Comparison of ENCODE assay signal across 23 cellular contexts in genomic region chr3:16013563-16013962, GRCh38.
DNase-seq lines count a peak whose midpoint lies in the region; ATAC-seq, FAIRE-seq and TF ChIP-seq lines count a peak whose summit lies in the region.
"Had no signal": no experiment of that assay in that cellular context is flagged by ENCODE, and none has a peak within 500 bp of the region (broad histone marks: within the 10 kb centered on the region; RNA-seq: fewer than 3 reads in every experiment).

No MANE protein-coding gene starts in this region.

- no peak for ATAC-seq in HG03520 (IDR thresholded peaks at IDR 0.05; ENCODE audit: unreplicated experiment)
- no peak for ATAC-seq in GM21825 (IDR thresholded peaks at IDR 0.05; ENCODE audit: unreplicated experiment)
- ATAC-seq: GM12878, HCT116, Panc1, SK-N-SH treated with all-trans-retinoic acid at 6 μM for 48 hours had no signal

- in situ Hi-C loops in transverse colon (cut with MboI; ENCODE audit: low pct_ligation_motif_present in 1 of 4, low pct_unique_long_range_greater_than_20kb in 1 of 4, low sequenced_read_pairs in 3 of 4): no loop called here

- DNase-seq in MCF 10A (ENCODE audit: unreplicated experiment) (peak; percentile 26), breast epithelium (ENCODE audit: low spot score in 2 of 2) (no peak), bronchial epithelial cell (ENCODE audit: low read depth) (peak; percentile 21), fibroblast of the aortic adventitia (ENCODE audit: low read depth) (peak; percentile 59), transverse colon (no peak), esophagus muscularis mucosa (ENCODE audit: extremely low spot score) (no peak)
- DNase-seq: C1 segment of cervical spinal cord, DMS153, KG1, MM.1S, NCI-H1105 treated with DMSO at 0.1 percent for 48 hours, NCI-H1930, NCI-H2171, NCI-H510A, SHP77 had no signal

- TF ChIP-seq POLR2A in breast epithelium (IDR thresholded peaks at IDR 0.05): no peak
- no peak for TF ChIP-seq POLR2A in transverse colon (IDR thresholded peaks at IDR 0.05)
- no peak for TF ChIP-seq POLR2A in esophagus muscularis mucosa (IDR thresholded peaks at IDR 0.05; ENCODE audit: low read depth)

- TF ChIP-seq EP300 in transverse colon (IDR thresholded peaks at IDR 0.05; ENCODE audit: low read depth) (no peak), esophagus muscularis mucosa (IDR thresholded peaks at IDR 0.05) (no peak)

- no peaks in the 10 kb centered on the region for H3K27me3 Mint-ChIP-seq in MCF 10A (ENCODE audit: insufficient read depth, unreplicated experiment)

- CTCF ChIA-PET in MCF 10A (lab: Yijun Ruan, JAX): no interaction called here

- H3K27me3 ChIP-seq in breast epithelium: no peaks in the 10 kb centered on the region
- no peaks in the 10 kb centered on the region for H3K27me3 ChIP-seq in bronchial epithelial cell (ENCODE audit: control insufficient read depth, insufficient read depth, low read length)
- no peaks in the 10 kb centered on the region for H3K27me3 ChIP-seq in transverse colon
- no peaks in the 10 kb centered on the region for H3K27me3 ChIP-seq in esophagus muscularis mucosa

- POLR2A ChIA-PET in MCF 10A (lab: Yijun Ruan, JAX): no interaction called here

- no peaks in the 10 kb centered on the region for H3K9me3 ChIP-seq in breast epithelium
- H3K9me3 ChIP-seq in transverse colon: no peaks in the 10 kb centered on the region
- H3K9me3 ChIP-seq in esophagus muscularis mucosa: no peaks in the 10 kb centered on the region

- no peaks in the 10 kb centered on the region for H3K36me3 Mint-ChIP-seq in MCF 10A (ENCODE audit: insufficient read depth, unreplicated experiment)

- H3K36me3 ChIP-seq in breast epithelium (no peaks in the 10 kb centered on the region), bronchial epithelial cell (ENCODE audit: control insufficient read depth, insufficient read depth, low read length) (no peaks in the 10 kb centered on the region), transverse colon (no peaks in the 10 kb centered on the region), esophagus muscularis mucosa (no peaks in the 10 kb centered on the region)

- no peak overlapping the region for H3K4me3 Mint-ChIP-seq in MCF 10A (ENCODE audit: unreplicated experiment)

- TF ChIP-seq CTCF in MCF 10A (IDR thresholded peaks at IDR 0.05; ENCODE audit: unreplicated experiment) (no peak), breast epithelium (IDR thresholded peaks at IDR 0.05) (no peak), bronchial epithelial cell (IDR thresholded peaks at IDR 0.05; ENCODE audit: insufficient read depth, low read length, severe bottlenecking) (no peak), fibroblast of the aortic adventitia (IDR thresholded peaks at IDR 0.05; ENCODE audit: insufficient read depth, low read length) (no peak), transverse colon (IDR thresholded peaks at IDR 0.05) (no peak), esophagus muscularis mucosa (IDR thresholded peaks at IDR 0.05) (no peak)

- no peaks in the 10 kb centered on the region for H3K9me3 Mint-ChIP-seq in MCF 10A (ENCODE audit: unreplicated experiment)

- H3K4me3 ChIP-seq in breast epithelium: no peak overlapping the region
- no peak overlapping the region for H3K4me3 ChIP-seq in bronchial epithelial cell (ENCODE audit: low read depth, low read length)
- no peak overlapping the region for H3K4me3 ChIP-seq in fibroblast of the aortic adventitia (ENCODE audit: low read depth, low read length)
- H3K4me3 ChIP-seq in transverse colon: no peak overlapping the region
- H3K4me3 ChIP-seq in esophagus muscularis mucosa: no peak overlapping the region
- H3K4me3 ChIP-seq: GM12878 had no signal

- FAIRE-seq in bronchial epithelial cell (lab: Jason Lieb, UNC): no peak
- FAIRE-seq: GM12878, GM18507 had no signal

- WGBS in transverse colon (ENCODE audit: low coverage in 1 of 2), 2 donors: 52% methylated on average over 2 of the region's 2 CpGs
- WGBS in esophagus muscularis mucosa: 82% methylated on average over 2 of the region's 2 CpGs

- BruUV-seq in MCF 10A (replicated peaks; lab: Mats Ljungman, UMichigan): no TSS peak

- no peaks in the 10 kb centered on the region for H3K4me1 ChIP-seq in breast epithelium
- H3K4me1 ChIP-seq in transverse colon: no peaks in the 10 kb centered on the region
- no peaks in the 10 kb centered on the region for H3K4me1 ChIP-seq in esophagus muscularis mucosa

- intact Hi-C loops in MCF 10A (cut with micrococcal nuclease): no loop called here
- intact Hi-C loops in breast epithelium (cut with DNase I; ENCODE audit: low total_unique reads): no loop called here
- intact Hi-C loops in transverse colon (cut with DNase I; ENCODE audit: low total_unique reads): no loop called here
- intact Hi-C loops in esophagus muscularis mucosa (cut with DNase I): no loop called here

- H3K27ac ChIP-seq in breast epithelium (no peak overlapping the region), transverse colon (no peak overlapping the region), esophagus muscularis mucosa (replicated peaks in 1 of 4) (no peak overlapping the region)
- H3K27ac ChIP-seq: 22Rv1 had no signal

- H3K4me1 Mint-ChIP-seq in MCF 10A (ENCODE audit: insufficient read depth, unreplicated experiment): no peaks in the 10 kb centered on the region

- no peak overlapping the region for H3K27ac Mint-ChIP-seq in MCF 10A (ENCODE audit: low read depth, unreplicated experiment)

Comparison
In these comparisons a context has a peak if more than half of its experiments do, and no peak if none do; other contexts are left out.
1. DNase-seq: peak in MCF 10A (single experiment), bronchial epithelial cell (single experiment) and fibroblast of the aortic adventitia (single experiment); none in breast epithelium (0 of 2), transverse colon (single experiment) and esophagus muscularis mucosa (single experiment).